8 cellular contexts compared by ENCODE assay signal in the genomic region with DNA sequence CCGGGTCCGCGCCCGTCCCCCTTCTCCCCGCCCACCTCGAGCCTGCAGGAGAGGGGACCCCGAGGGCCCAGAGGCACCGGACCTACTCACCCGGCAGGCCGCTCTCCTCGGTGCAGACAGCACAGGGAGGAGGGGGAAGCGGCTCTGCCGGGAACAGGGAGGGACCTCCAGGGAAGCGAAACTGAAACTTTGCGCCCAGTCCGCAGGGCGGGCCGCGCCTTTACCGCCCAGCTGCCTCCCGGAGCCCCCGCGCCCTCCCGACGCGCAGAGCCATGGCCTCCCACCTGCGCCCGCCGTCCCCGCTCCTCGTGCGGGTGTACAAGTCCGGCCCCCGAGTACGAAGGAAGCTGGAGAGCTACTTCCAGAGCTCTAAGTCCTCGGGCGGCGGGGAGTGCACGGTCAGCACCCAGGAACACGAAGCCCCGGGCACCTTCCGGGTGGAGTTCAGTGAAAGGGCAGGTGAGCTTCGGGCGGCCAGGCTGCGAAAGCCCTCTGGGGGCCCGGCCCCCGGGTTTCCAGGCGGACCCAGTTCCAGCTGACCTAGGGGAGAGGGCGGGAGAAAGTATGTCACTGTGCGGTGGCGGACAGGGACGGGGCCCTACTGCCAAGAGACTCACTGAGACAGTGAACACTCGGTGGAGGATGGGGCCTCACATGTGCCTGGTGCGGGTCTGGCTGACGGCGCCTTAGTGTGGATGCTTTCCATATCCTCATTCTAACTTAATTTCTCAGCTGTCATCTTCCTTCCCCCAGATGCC. TPM values are rescaled to one million over a fixed set of nuclear protein-coding genes. Genes with fewer than 3 reads are reported as not detected.
DNase-seq lines count a peak whose midpoint lies in the region; ATAC-seq and TF ChIP-seq lines count a peak whose summit lies in the region.

A gene (plus strand): TSS at position 184 of the 758 bp plus-strand sequence. CDS start 89 bp downstream, at position 273.
A gene (minus strand): TSS at position 146 of the 758 bp plus-strand sequence. CDS start 4,680 bp downstream, outside the sequence.

- H3K9me3 Mint-ChIP-seq in activated CD4-positive, alpha-beta T cell treated with anti-CD3 and anti-CD28 coated beads for 36 hours (ENCODE audit: low read depth) = no peaks in the 10 kb centered on the region

- no peaks in the 10 kb centered on the region for H3K27me3 Mint-ChIP-seq in activated CD4-positive, alpha-beta T cell treated with anti-CD3 and anti-CD28 coated beads for 36 hours

- no peaks in the 10 kb centered on the region for H3K9me3 ChIP-seq in A673 (ENCODE audit: low read depth, low read length, poor library complexity, severe bottlenecking)

- H3K27ac ChIP-seq in A673 (ENCODE audit: low read depth, low read length, poor library complexity, severe bottlenecking) = peak within 1 kb of the TSS; percentile 83

- DNase-seq in A673 (ENCODE audit: low spot score) (peak; percentile 80), NCI-H226 (peak; percentile 80), choroid plexus epithelial cell (ENCODE audit: low read depth) (peak; percentile 86), kidney glomerular epithelial cell (lab: John Stamatoyannopoulos, UW) (peak; percentile 39)
- peak; percentile 89 for DNase-seq in activated CD4-positive, alpha-beta T cell treated with anti-CD3 and anti-CD28 coated beads for 36 hours
- DNase-seq in stimulated activated CD4-positive, alpha-beta T cell treated with anti-CD3 and anti-CD28 coated beads, Interleukin-15, amount 100 ng/mL, for 48 hours (ENCODE audit: low read depth in 2 of 2) = peak; percentile 65 to 67

- no peaks in the 10 kb centered on the region for H3K36me3 ChIP-seq in A673 (ENCODE audit: insufficient read depth, low read length, poor library complexity, severe bottlenecking)

- POLR2A ChIA-PET in A673 (lab: Charles Lee; ENCODE audit: low non-redundant PET) = no interaction called here
- POLR2A ChIA-PET in activated CD4-positive, alpha-beta T cell treated with anti-CD3 and anti-CD28 coated beads for 36 hours (lab: Charles Lee) = interaction anchor here (0.6 to 1.0 kb wide), 2 partner anchors 115 to 462 kb away, joined by 4 to 5 read pairs; no protein-coding TSS in a partner anchor

- no TSS peak for BruUV-seq in A673 (replicated peaks; lab: Mats Ljungman, UMichigan)

- H3K4me3 ChIP-seq in A673 (ENCODE audit: low read depth, low read length, poor library complexity, severe bottlenecking) (peak within 1 kb of the TSS; percentile 63), choroid plexus epithelial cell (ENCODE audit: low read depth, low read length) (peak within 1 kb of the TSS; percentile 91)

- CTCF ChIA-PET in A673 (lab: Charles Lee) = no interaction called here
- CTCF ChIA-PET in activated CD4-positive, alpha-beta T cell treated with anti-CD3 and anti-CD28 coated beads for 36 hours (lab: Charles Lee) = interaction anchor here (1.0 to 2.6 kb wide), 4 partner anchors 61 to 148 kb away, joined by 3 to 45 read pairs (median 4); a partner anchor contains a TSS

- intact Hi-C loops in A673 (cut with micrococcal nuclease; ENCODE audit: unreplicated experiment) = loop anchor here (5.0 to 10.0 kb wide), 2 partner anchors 100 to 463 kb away; a partner anchor contains a TSS
- intact Hi-C loops in activated CD4-positive, alpha-beta T cell treated with anti-CD3 and anti-CD28 coated beads for 36 hours (cut with DNase I, micrococcal nuclease) = loop anchor here (1.0 to 5.0 kb wide), 7 partner anchors 12 to 1017 kb away; a partner anchor contains a TSS

- peaks cover 58% of the 10 kb centered on the region for H3K36me3 Mint-ChIP-seq in activated CD4-positive, alpha-beta T cell treated with anti-CD3 and anti-CD28 coated beads for 36 hours (ENCODE audit: low read depth)

- H3K4me1 ChIP-seq in A673 (ENCODE audit: insufficient read depth, low read length, poor library complexity, severe bottlenecking) = peaks cover 15% of the 10 kb centered on the region

- peak within 1 kb of the TSS; percentile 97 for H3K27ac Mint-ChIP-seq in activated CD4-positive, alpha-beta T cell treated with anti-CD3 and anti-CD28 coated beads for 36 hours

- H3K4me3 Mint-ChIP-seq in activated CD4-positive, alpha-beta T cell treated with anti-CD3 and anti-CD28 coated beads for 36 hours = peak within 1 kb of the TSS; percentile 83

- ATAC-seq in GM18870 (IDR thresholded peaks at IDR 0.05; ENCODE audit: unreplicated experiment) (peak; percentile 41), HG03108 (IDR thresholded peaks at IDR 0.05; ENCODE audit: unreplicated experiment) (peak; percentile 55)
- ATAC-seq in activated CD4-positive, alpha-beta T cell treated with anti-CD3 and anti-CD28 coated beads for 36 hours = peak; percentile 83

- no peaks in the 10 kb centered on the region for H3K27me3 ChIP-seq in A673 (replicated peaks; ENCODE audit: insufficient read depth, low read depth, low read length, poor library complexity)

- no peak for TF ChIP-seq CTCF in A673 (conservative IDR thresholded peaks at IDR 0.05; ENCODE audit: low read depth, low read length)
- TF ChIP-seq CTCF in choroid plexus epithelial cell (conservative IDR thresholded peaks at IDR 0.05; ENCODE audit: low read depth, low read length) = no peak

- H3K4me1 Mint-ChIP-seq in activated CD4-positive, alpha-beta T cell treated with anti-CD3 and anti-CD28 coated beads for 36 hours = peaks cover 67% of the 10 kb centered on the region

RNA-seq across cellular contexts. Expression of the first gene that starts in this region (rescaled TPM):
- 16.6 and 18.9 TPM in 2 replicates for total RNA-seq in A673 (2021)
- total RNA-seq in activated CD4-positive, alpha-beta T cell treated with anti-CD3 and anti-CD28 coated beads for 36 hours = 10 to 100 TPM; 42.0 to 52.0 TPM

RNA-seq across cellular contexts. Expression of the second gene that starts in this region (rescaled TPM):
- total RNA-seq in A673 (2021) = 10.6 and 10.8 TPM in 2 replicates
- 10 to 100 TPM; 39.9 to 46.0 TPM for total RNA-seq in activated CD4-positive, alpha-beta T cell treated with anti-CD3 and anti-CD28 coated beads for 36 hours

Comparison
In these comparisons a context has a peak if more than half of its experiments do, and no peak if none do; other contexts are left out.
1. Peak in every context shown above with its lines: DNase-seq, ATAC-seq, H3K4me3 ChIP-seq and H3K27ac ChIP-seq.
2. DNase-seq: peak in every context shown above with its lines; median percentile 89 in activated CD4-positive, alpha-beta T cell treated with anti-CD3 and anti-CD28 coated beads for 36 hours; 86 in choroid plexus epithelial cell; 80 in A673; 80 in NCI-H226; 66 in stimulated activated CD4-positive, alpha-beta T cell treated with anti-CD3 and anti-CD28 coated beads, Interleukin-15, amount 100 ng/mL, for 48 hours; 39 in kidney glomerular epithelial cell.